ENCODE assay signal across 29 cellular contexts in genomic region chr5:177459357-177459756, GRCh38.
"Had no signal": no experiment of that assay in that cellular context is flagged by ENCODE, and none has a peak within 500 bp of the region (broad histone marks: within the 10 kb centered on the region; RNA-seq: fewer than 3 reads in every experiment).

No MANE protein-coding gene starts in this region.

- H3K27me3 Mint-ChIP-seq: activated CD4-positive, alpha-beta T cell treated with anti-CD3 and anti-CD28 coated beads, Interleukin-2, amount 10 ng/mL, durations not matched to agents 7 days and 5 days; activated CD8-positive, alpha-beta T cell treated with anti-CD3 and anti-CD28 coated beads for 36 hours; activated naive CD8-positive, alpha-beta T cell; stimulated activated naive CD8-positive, alpha-beta T cell treated with anti-CD3 and anti-CD28 coated beads, Interleukin-15, Interleukin-2, amounts not matched to agents 100 ng/mL and 50 ng/mL, for 24 hours had no signal

- H3K36me3 ChIP-seq: pancreas had no signal

- H3K4me3 ChIP-seq: body of pancreas, esophagus squamous epithelium, lung, pancreas, psoas muscle, sigmoid colon, thyroid gland, upper lobe of left lung, vagina had no signal

- H3K27ac Mint-ChIP-seq: activated CD4-positive, alpha-beta T cell treated with anti-CD3 and anti-CD28 coated beads, Interleukin-2, amount 10 ng/mL, durations not matched to agents 7 days and 5 days; activated CD8-positive, alpha-beta T cell treated with anti-CD3 and anti-CD28 coated beads for 36 hours; activated naive CD8-positive, alpha-beta T cell; natural killer cell; stimulated activated naive CD8-positive, alpha-beta T cell treated with anti-CD3 and anti-CD28 coated beads, Interleukin-15, Interleukin-2, amounts not matched to agents 100 ng/mL and 50 ng/mL, for 24 hours; WTC11 had no signal

- DNase-seq: activated CD4-positive, alpha-beta T cell treated with anti-CD3 and anti-CD28 coated beads for 1 hour; activated CD4-positive, alpha-beta T cell treated with anti-CD3 and anti-CD28 coated beads, Interleukin-2, amount 10 ng/mL, durations not matched to agents 7 days and 5 days; activated CD8-positive, alpha-beta T cell treated with anti-CD3 and anti-CD28 coated beads for 36 hours; activated effector memory CD4-positive, alpha-beta T cell treated with Interleukin-2 at 50 U/mL for 16 hours; activated naive CD4-positive, alpha-beta T cell treated with Interleukin-2 at 50 U/mL for 16 hours; aorta; body of pancreas; cerebellar nuclear complex; cortex of kidney; esophagus squamous epithelium; foreskin melanocyte; kidney glomerular epithelial cell; natural killer cell; small intestine; stimulated activated CD4-positive, alpha-beta T cell treated with anti-CD3 and anti-CD28 coated beads, Interleukin-4, amount 100 ng/mL, for 24 hours; T-helper 2 cell; thyroid gland had no signal

- H3K27me3 ChIP-seq: body of pancreas, esophagus squamous epithelium, pancreas, sigmoid colon, thyroid gland, upper lobe of left lung, vagina had no signal

- H3K36me3 Mint-ChIP-seq: natural killer cell had no signal

- ATAC-seq: activated CD8-positive, alpha-beta T cell treated with anti-CD3 and anti-CD28 coated beads for 36 hours; body of pancreas; left lobe of liver; natural killer cell; pancreas; psoas muscle; stimulated activated effector memory CD8-positive, alpha-beta T cell treated with anti-CD3 and anti-CD28 coated beads, Interleukin-12 subunit alpha, Interleukin-12 subunit beta, amount 100 ng/mL, for 72 hours; WTC11 had no signal

- H3K4me3 Mint-ChIP-seq: activated CD4-positive, alpha-beta T cell treated with anti-CD3 and anti-CD28 coated beads, Interleukin-2, amount 10 ng/mL, durations not matched to agents 7 days and 5 days; activated CD8-positive, alpha-beta T cell treated with anti-CD3 and anti-CD28 coated beads for 36 hours; activated naive CD8-positive, alpha-beta T cell; natural killer cell; stimulated activated effector memory CD8-positive, alpha-beta T cell treated with anti-CD3 and anti-CD28 coated beads, Interleukin-12 subunit alpha, Interleukin-12 subunit beta, amount 100 ng/mL, for 72 hours; stimulated activated naive CD8-positive, alpha-beta T cell treated with anti-CD3 and anti-CD28 coated beads, Interleukin-15, Interleukin-2, amounts not matched to agents 100 ng/mL and 50 ng/mL, for 24 hours; WTC11 had no signal

- H3K9me3 Mint-ChIP-seq: activated CD4-positive, alpha-beta T cell treated with anti-CD3 and anti-CD28 coated beads, Interleukin-2, amount 10 ng/mL, durations not matched to agents 7 days and 5 days; activated CD8-positive, alpha-beta T cell treated with anti-CD3 and anti-CD28 coated beads for 36 hours; natural killer cell; stimulated activated effector memory CD8-positive, alpha-beta T cell treated with anti-CD3 and anti-CD28 coated beads, Interleukin-12 subunit alpha, Interleukin-12 subunit beta, amount 100 ng/mL, for 72 hours; stimulated activated naive CD8-positive, alpha-beta T cell treated with anti-CD3 and anti-CD28 coated beads, Interleukin-15, Interleukin-2, amounts not matched to agents 100 ng/mL and 50 ng/mL, for 24 hours; WTC11 had no signal

- H3K9me3 ChIP-seq: body of pancreas, esophagus squamous epithelium, pancreas, psoas muscle, sigmoid colon, thyroid gland, upper lobe of left lung, vagina had no signal

- H3K27ac ChIP-seq: body of pancreas, epithelial cell of prostate, esophagus squamous epithelium, pancreas, psoas muscle, sigmoid colon, thyroid gland, upper lobe of left lung, vagina had no signal
